ENCODE assay signal across 6 cellular contexts in the genomic region with DNA sequence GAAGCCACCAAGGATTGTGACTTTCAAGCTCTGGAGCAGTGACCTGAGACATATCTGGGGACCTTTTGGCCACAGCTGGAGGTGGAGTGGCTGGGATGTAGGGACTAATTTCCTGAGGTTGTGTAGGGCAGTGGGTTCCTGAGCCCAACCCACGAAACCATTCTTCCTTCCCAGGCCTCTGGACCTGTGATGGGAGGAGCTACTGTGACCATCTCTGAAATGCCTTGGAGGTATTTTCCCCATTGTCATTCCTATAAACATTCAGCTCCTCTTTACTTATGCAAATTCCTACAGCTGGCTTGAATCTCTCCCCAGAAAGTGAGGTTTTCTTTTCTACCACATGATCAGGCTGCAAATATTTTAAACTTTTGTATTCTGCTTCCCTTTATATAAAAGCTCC.
"Had no signal": no experiment of that assay in that cellular context is flagged by ENCODE, and none has a peak within 500 bp of the region (broad histone marks: within the 10 kb centered on the region; RNA-seq: fewer than 3 reads in every experiment).

No MANE protein-coding gene starts in this region.

- H3K27me3 Mint-ChIP-seq: IgD-negative memory B cell had no signal

- H3K4me3 Mint-ChIP-seq: H9, IgD-negative memory B cell had no signal

- H3K36me3 Mint-ChIP-seq: IgD-negative memory B cell had no signal

- H3K27ac Mint-ChIP-seq: H9, IgD-negative memory B cell had no signal

- H3K4me3 ChIP-seq: GM23248 had no signal

- H3K27ac ChIP-seq: GM23248, HL-60 had no signal

- DNase-seq: GM23248, H9, HCEC 1CT, KBM-7 had no signal

- H3K4me1 Mint-ChIP-seq: IgD-negative memory B cell had no signal

- H3K9ac ChIP-seq: GM23248 had no signal
